ENCODE assay signal across 9 cellular contexts in the genomic region with DNA sequence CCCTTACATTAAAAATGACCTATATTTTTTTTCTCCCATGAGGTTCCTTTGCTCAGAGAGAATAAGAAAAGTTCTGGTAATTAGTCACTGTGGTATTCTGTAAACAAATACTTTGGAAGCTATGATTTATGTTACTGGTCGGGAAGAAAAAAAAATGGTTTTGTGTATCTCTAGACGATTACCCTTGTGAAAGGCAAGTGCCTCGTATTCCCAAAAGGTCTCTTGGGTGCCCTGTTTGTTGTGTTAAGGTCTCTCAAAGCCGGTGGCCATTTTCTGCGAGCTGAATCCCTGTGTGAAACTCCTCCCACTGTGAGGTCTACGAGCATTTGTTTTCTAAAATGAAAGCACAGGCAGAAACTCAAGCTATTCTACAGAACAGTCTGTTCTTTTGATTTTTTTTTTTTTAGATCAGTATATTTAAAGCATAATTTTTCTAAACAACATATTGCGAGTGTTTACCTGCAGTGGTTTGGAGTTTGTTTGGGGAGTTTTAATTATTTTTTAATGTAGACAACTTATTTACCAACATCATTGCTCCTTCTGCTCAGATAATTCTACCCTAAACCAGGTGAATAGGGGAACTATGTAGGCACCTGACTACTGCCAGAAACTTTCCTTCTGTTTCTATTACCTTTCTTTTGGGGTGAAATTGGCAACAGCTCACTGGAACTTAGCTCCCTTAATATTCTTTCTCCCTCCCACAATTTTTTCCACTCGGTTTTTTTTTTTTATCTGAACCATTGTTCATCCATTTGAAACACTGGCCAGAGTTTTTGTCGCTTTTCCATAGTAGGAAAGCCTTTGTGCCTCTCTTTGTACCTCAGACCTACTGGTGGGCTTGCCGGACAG. TPM values are rescaled to one million over a fixed set of nuclear protein-coding genes. Genes with fewer than 3 reads are reported as not detected.
DNase-seq lines count a peak whose midpoint lies in the region; ATAC-seq and TF ChIP-seq lines count a peak whose summit lies in the region.
"Had no signal": no experiment of that assay in that cellular context is flagged by ENCODE, and none has a peak within 500 bp of the region (broad histone marks: within the 10 kb centered on the region; RNA-seq: fewer than 3 reads in every experiment).

No MANE protein-coding gene starts in this region.

- DNase-seq in NCI-H1417 (lab: John Stamatoyannopoulos, UW) (peak; percentile 33 to 81 (median 73)), NCI-H1417 treated with DMSO at 0.1 percent for 48 hours (lab: John Stamatoyannopoulos, UW) (no peak), NCI-H2029 (lab: John Stamatoyannopoulos, UW) (peak; percentile 77), thyroid gland (peak; percentile 65 to 67)
- DNase-seq in activated CD4-positive, alpha-beta memory T cell treated with anti-CD3 and anti-CD28 coated beads, Interleukin-2, amount 10 ng/mL, durations not matched to agents 7 days and 5 days: peak; percentile 69

- POLR2A ChIA-PET in activated CD4-positive, alpha-beta memory T cell treated with anti-CD3 and anti-CD28 coated beads, Interleukin-2, amount 10 ng/mL, durations not matched to agents 7 days and 5 days (lab: Charles Lee): interaction anchor here (0.5 to 15.6 kb wide), 18 partner anchors 9 to 1173 kb away, joined by 3 to 320 read pairs (median 5); a partner anchor contains a TSS

- no peaks in the 10 kb centered on the region for H3K27me3 Mint-ChIP-seq in activated CD4-positive, alpha-beta memory T cell treated with anti-CD3 and anti-CD28 coated beads, Interleukin-2, amount 10 ng/mL, durations not matched to agents 7 days and 5 days

- no peaks in the 10 kb centered on the region for H3K36me3 ChIP-seq in endocrine pancreas (ENCODE audit: control insufficient read depth, insufficient read depth, low read length)
- H3K36me3 ChIP-seq in mucosa of stomach (ENCODE audit: control insufficient read depth, insufficient read depth, low read length): peaks cover 6% of the 10 kb centered on the region
- H3K36me3 ChIP-seq in thyroid gland: peaks cover 0 to 5% of the 10 kb centered on the region in 2 donors

- WGBS in thyroid gland, 2 donors: 11 to 20% methylated on average over 10 of the region's 10 CpGs

- no peaks in the 10 kb centered on the region for H3K27me3 ChIP-seq in endocrine pancreas (ENCODE audit: control insufficient read depth, insufficient read depth, low read length)
- no peaks in the 10 kb centered on the region for H3K27me3 ChIP-seq in mucosa of stomach (ENCODE audit: control insufficient read depth, insufficient read depth, low read length)
- no peaks in the 10 kb centered on the region for H3K27me3 ChIP-seq in thyroid gland
- H3K27me3 ChIP-seq: BLaER1 treated with 17β-estradiol and CSF1 and Interleukin-3, amounts not matched to agents 10 nM and 100 nM had no signal

- intact Hi-C loops in thyroid gland (cut with DNase I): no loop called here

- no peaks in the 10 kb centered on the region for H3K9me3 Mint-ChIP-seq in activated CD4-positive, alpha-beta memory T cell treated with anti-CD3 and anti-CD28 coated beads, Interleukin-2, amount 10 ng/mL, durations not matched to agents 7 days and 5 days

- CTCF ChIA-PET in activated CD4-positive, alpha-beta memory T cell treated with anti-CD3 and anti-CD28 coated beads, Interleukin-2, amount 10 ng/mL, durations not matched to agents 7 days and 5 days (lab: Charles Lee): interaction anchor here (0.7 to 2.4 kb wide), 23 partner anchors 9 to 859 kb away, joined by 3 to 11 read pairs (median 4); a partner anchor contains a TSS

- ATAC-seq in GM19023 (IDR thresholded peaks at IDR 0.05; ENCODE audit: unreplicated experiment): no peak

- no peak for TF ChIP-seq CTCF in thyroid gland (IDR thresholded peaks at IDR 0.05)

- H3K27ac Mint-ChIP-seq in activated CD4-positive, alpha-beta memory T cell treated with anti-CD3 and anti-CD28 coated beads, Interleukin-2, amount 10 ng/mL, durations not matched to agents 7 days and 5 days: peak overlapping the region; percentile 99

- H3K4me3 ChIP-seq in endocrine pancreas (ENCODE audit: control insufficient read depth, insufficient read depth, low read length): peak overlapping the region; percentile 75
- peak overlapping the region; percentile 64 for H3K4me3 ChIP-seq in mucosa of stomach (ENCODE audit: low read length)
- no peak overlapping the region for H3K4me3 ChIP-seq in thyroid gland (replicated peaks in 1 of 3)
- H3K4me3 ChIP-seq: BLaER1 treated with 17β-estradiol and CSF1 and Interleukin-3, amounts not matched to agents 10 nM and 100 nM had no signal

- H3K4me1 ChIP-seq in endocrine pancreas (ENCODE audit: control insufficient read depth, insufficient read depth, low read length): peaks cover 38% of the 10 kb centered on the region
- peaks cover 65% of the 10 kb centered on the region for H3K4me1 ChIP-seq in mucosa of stomach (ENCODE audit: control insufficient read depth, insufficient read depth, low read length)
- H3K4me1 ChIP-seq in thyroid gland: peaks cover 64 to 74% of the 10 kb centered on the region in 2 donors
- H3K4me1 ChIP-seq: BLaER1 treated with 17β-estradiol and CSF1 and Interleukin-3, amounts not matched to agents 10 nM and 100 nM had no signal

- H3K36me3 Mint-ChIP-seq in activated CD4-positive, alpha-beta memory T cell treated with anti-CD3 and anti-CD28 coated beads, Interleukin-2, amount 10 ng/mL, durations not matched to agents 7 days and 5 days (ENCODE audit: low read depth): peaks cover 58% of the 10 kb centered on the region

- H3K27ac ChIP-seq in thyroid gland: peak overlapping the region; percentile 86 to 98 (median 93)
- H3K27ac ChIP-seq: BLaER1 treated with 17β-estradiol and CSF1 and Interleukin-3, amounts not matched to agents 10 nM and 100 nM had no signal

- H3K4me3 Mint-ChIP-seq in activated CD4-positive, alpha-beta memory T cell treated with anti-CD3 and anti-CD28 coated beads, Interleukin-2, amount 10 ng/mL, durations not matched to agents 7 days and 5 days: peak overlapping the region; percentile 78

- H3K4me1 Mint-ChIP-seq in activated CD4-positive, alpha-beta memory T cell treated with anti-CD3 and anti-CD28 coated beads, Interleukin-2, amount 10 ng/mL, durations not matched to agents 7 days and 5 days: peaks cover 72% of the 10 kb centered on the region

- H3K9me3 ChIP-seq in endocrine pancreas (ENCODE audit: control insufficient read depth, low read length) (no peaks in the 10 kb centered on the region), mucosa of stomach (ENCODE audit: control insufficient read depth, low read length) (no peaks in the 10 kb centered on the region), thyroid gland (no peaks in the 10 kb centered on the region)
- H3K9me3 ChIP-seq: BLaER1 treated with 17β-estradiol and CSF1 and Interleukin-3, amounts not matched to agents 10 nM and 100 nM had no signal

- H3K9ac ChIP-seq in endocrine pancreas (ENCODE audit: control insufficient read depth, insufficient read depth, low read length) (peak overlapping the region; percentile 31), mucosa of stomach (ENCODE audit: low read length) (peak overlapping the region; percentile 86)
- H3K9ac ChIP-seq: BLaER1 treated with 17β-estradiol and CSF1 and Interleukin-3, amounts not matched to agents 10 nM and 100 nM had no signal

- peak in 1 of 2 donors; percentile 46 for TF ChIP-seq POLR2A in thyroid gland (IDR thresholded peaks at IDR 0.05)

RNA-seq across cellular contexts. Expression of a gene that starts 44.0 kb away (rescaled TPM):
- total RNA-seq in activated CD4-positive, alpha-beta memory T cell treated with anti-CD3 and anti-CD28 coated beads, Interleukin-2, amount 10 ng/mL, durations not matched to agents 7 days and 5 days: 10 to 100 TPM; 36.0 to 39.6 TPM
- 100 to 1,000 TPM; 143 to 185 (median 165) TPM for total RNA-seq in thyroid gland

Comparison
In these comparisons a context has a peak if more than half of its experiments do, and no peak if none do; other contexts are left out.
1. H3K4me3 ChIP-seq: peak in endocrine pancreas (single experiment) and mucosa of stomach (single experiment); none in thyroid gland (0 of 3).